In genomic region chr7:111537134-111537533, GRCh38 we compare ENCODE assay signal across 36 cellular contexts. TPM values are rescaled to one million over a fixed set of nuclear protein-coding genes. Genes with fewer than 3 reads are reported as not detected.
A peak's percentile ranks its signal among the peaks of the same experiment; 100 is the strongest.
DNase-seq lines count a peak whose midpoint lies in the region; ATAC-seq, FAIRE-seq and TF ChIP-seq lines count a peak whose summit lies in the region.
"Had no signal": no experiment of that assay in that cellular context is flagged by ENCODE, and none has a peak within 500 bp of the region (broad histone marks: within the 10 kb centered on the region; RNA-seq: fewer than 3 reads in every experiment).

No MANE protein-coding gene starts in this region.

- H3K4me3 Mint-ChIP-seq in GM23338: no peak overlapping the region
- H3K4me3 Mint-ChIP-seq: B cell; CD14-positive monocyte; CD4-positive, alpha-beta memory T cell; CD4-positive, alpha-beta T cell; CD4-positive, CD25-positive, alpha-beta regulatory T cell; CD8-positive, alpha-beta memory T cell; CD8-positive, alpha-beta T cell had no signal

- H3K4me3 ChIP-seq in liver (ENCODE audit: low read depth in 1 of 3, low read length in 3 of 3) (no peak overlapping the region), HepG2 (replicated peaks in 1 of 3; ENCODE audit: insufficient read depth in 1 of 3, low read depth in 2 of 3, low read length in 3 of 3) (no peak overlapping the region), right lobe of liver (no peak overlapping the region), small intestine (ENCODE audit: low read depth in 1 of 2, low read length in 2 of 2) (no peak overlapping the region), GM23338 (no peak overlapping the region)
- H3K4me3 ChIP-seq: A549; BLaER1; BLaER1 treated with 17β-estradiol and CSF1 and Interleukin-3, amounts not matched to agents 10 nM and 100 nM had no signal

- no peak for TF ChIP-seq EP300 in HepG2 (IDR thresholded peaks at IDR 0.05; ENCODE audit: low read depth in 2 of 2, low read length in 2 of 2)
- no peak for TF ChIP-seq EP300 in HepG2 (CRISPR knock-in tag; IDR thresholded peaks at IDR 0.05; ENCODE audit: borderline replicate concordance)

- H3K27ac Mint-ChIP-seq in GM23338: no peak overlapping the region
- H3K27ac Mint-ChIP-seq: B cell; CD4-positive, alpha-beta T cell; CD4-positive, CD25-positive, alpha-beta regulatory T cell; CD8-positive, alpha-beta memory T cell had no signal

- CTCF ChIA-PET in HepG2 (lab: Yijun Ruan, JAX; ENCODE audit: low intra/inter-chr PET ratio, low total read pairs): no interaction called here

- H3K27ac ChIP-seq in liver (ENCODE audit: low read depth in 1 of 2, low read length in 2 of 2) (no peak overlapping the region), HepG2 (ENCODE audit: extremely low read length, insufficient read depth, low read length) (no peak overlapping the region), right lobe of liver (no peak overlapping the region), small intestine (ENCODE audit: low read depth in 1 of 2, low read length in 1 of 2) (no peak overlapping the region), GM23338 (ENCODE audit: low read depth) (no peak overlapping the region)
- H3K27ac ChIP-seq: 22Rv1; A549; BLaER1; BLaER1 treated with 17β-estradiol and CSF1 and Interleukin-3, amounts not matched to agents 10 nM and 100 nM; C4-2B had no signal

- no peaks in the 10 kb centered on the region for H3F3A ChIP-seq in GM23338 (replicated peaks; ENCODE audit: low read depth)

- no peak for ATAC-seq in HepG2
- ATAC-seq in left lobe of liver: peak; percentile 64
- ATAC-seq in right lobe of liver: peak in 3 of 4 donors; percentile 53 to 60 (median 54)
- ATAC-seq in GM23338: no peak
- ATAC-seq in HG03521 (IDR thresholded peaks at IDR 0.05; ENCODE audit: unreplicated experiment): no peak
- ATAC-seq: A549; CD8-positive, alpha-beta T cell had no signal

- H3K27me3 Mint-ChIP-seq in GM23338 (ENCODE audit: insufficient read depth, low read depth, poor library complexity): no peaks in the 10 kb centered on the region
- H3K27me3 Mint-ChIP-seq: B cell; CD4-positive, alpha-beta memory T cell; CD4-positive, alpha-beta T cell; CD4-positive, CD25-positive, alpha-beta regulatory T cell; CD8-positive, alpha-beta memory T cell had no signal

- H3K9me2 ChIP-seq in GM23338 (ENCODE audit: insufficient read depth): no peaks in the 10 kb centered on the region

- in situ Hi-C loops in HepG2 (cut with HindIII; ENCODE audit: extremely low pct_ligation_motif_present, low pct_unique_long_range_greater_than_20kb): no loop called here

- TF ChIP-seq POLR2A in HepG2 (IDR thresholded peaks at IDR 0.05; ENCODE audit: insufficient read depth in 1 of 2, low read depth in 2 of 2, low read length in 2 of 2) (no peak), right lobe of liver (IDR thresholded peaks at IDR 0.05) (no peak)

- no peaks in the 10 kb centered on the region for H3K27me3 ChIP-seq in liver (ENCODE audit: control insufficient read depth in 4 of 4, insufficient read depth in 4 of 4, low read length in 3 of 4)
- no peaks in the 10 kb centered on the region for H3K27me3 ChIP-seq in HepG2 (ENCODE audit: control insufficient read depth in 1 of 2, insufficient read depth in 2 of 2, low read length in 2 of 2)
- no peaks in the 10 kb centered on the region for H3K27me3 ChIP-seq in right lobe of liver
- H3K27me3 ChIP-seq in small intestine (ENCODE audit: control insufficient read depth in 2 of 2, insufficient read depth in 2 of 2, low read length in 2 of 2): no peaks in the 10 kb centered on the region
- H3K27me3 ChIP-seq in GM23338 (ENCODE audit: insufficient read depth): no peaks in the 10 kb centered on the region
- H3K27me3 ChIP-seq: BE2C; BLaER1; BLaER1 treated with 17β-estradiol and CSF1 and Interleukin-3, amounts not matched to agents 10 nM and 100 nM had no signal

- DNase-seq in HepG2 (ENCODE audit: low spot score): no peak
- DNase-seq in left lobe of liver (ENCODE audit: low spot score): no peak
- no peak for DNase-seq in right lobe of liver
- peak; percentile 8 for DNase-seq in small intestine
- no peak for DNase-seq in hippocampal formation (lab: John Stamatoyannopoulos, UW)
- no peak for DNase-seq in GM23338 (ENCODE audit: low spot score)
- DNase-seq: 8988T; ACHN; AML-193; BE2C; C1 segment of cervical spinal cord; Caco-2; Calu3; CD4-positive, alpha-beta memory T cell; CD4-positive, alpha-beta T cell; CD4-positive, CD25-positive, alpha-beta regulatory T cell; CD8-positive, alpha-beta memory T cell; CD8-positive, alpha-beta T cell; COR-L47; DMS 273 treated with DMSO at 0.1 percent for 48 hours; DMS153; DMS53; DMS79; DMS79 treated with DMSO at 0.1 percent for 48 hours; DND-41; EL had no signal

- TF ChIP-seq RAD21 in liver (IDR thresholded peaks at IDR 0.05) (no peak), HepG2 (CRISPR knock-in tag; IDR thresholded peaks at IDR 0.05) (no peak)

- H3K79me2 ChIP-seq in HepG2 (ENCODE audit: insufficient read depth, low read length): no peaks in the 10 kb centered on the region
- no peaks in the 10 kb centered on the region for H3K79me2 ChIP-seq in GM23338 (replicated peaks; ENCODE audit: insufficient read depth)

- POLR2A ChIA-PET in HepG2 (lab: Yijun Ruan, JAX): no interaction called here

- no peaks in the 10 kb centered on the region for H3K9me3 ChIP-seq in liver (ENCODE audit: control insufficient read depth in 4 of 4, low read length in 3 of 4)
- no peaks in the 10 kb centered on the region for H3K9me3 ChIP-seq in HepG2 (ENCODE audit: low read length)
- no peaks in the 10 kb centered on the region for H3K9me3 ChIP-seq in right lobe of liver
- no peaks in the 10 kb centered on the region for H3K9me3 ChIP-seq in small intestine (ENCODE audit: control insufficient read depth, low read depth)
- H3K9me3 ChIP-seq: A549; BE2C; BLaER1; BLaER1 treated with 17β-estradiol and CSF1 and Interleukin-3, amounts not matched to agents 10 nM and 100 nM; Caco-2 had no signal

- H2AFZ ChIP-seq in HepG2 (ENCODE audit: low read length) (no peak overlapping the region), GM23338 (no peak overlapping the region)

- 26% methylated on average over 1 of the region's 1 CpG for WGBS in liver
- WGBS in HepG2 (ENCODE audit: low lambda C conversion rate): 57% methylated on average over 1 of the region's 1 CpG
- whole genome bisulfite sequencing in right lobe of liver (ENCODE audit: insufficient coverage, low coverage, low lambda C conversion rate, missing lambda C conversion rate): 22% methylated on average over 1 of the region's 1 CpG
- 78 to 85% (median 84%) methylated on average over 1 of the region's 1 CpG for WGBS in small intestine, 3 donors

- TF ChIP-seq CTCF in liver (IDR thresholded peaks at IDR 0.05; ENCODE audit: low read depth, low read length, missing input control) (no peak), HepG2 (CRISPR knock-in tag; IDR thresholded peaks at IDR 0.05) (no peak), right lobe of liver (IDR thresholded peaks at IDR 0.05) (no peak), GM23338 (conservative IDR thresholded peaks at IDR 0.05; ENCODE audit: low read depth in 2 of 2) (no peak)

- H4K20me1 ChIP-seq in HepG2 (ENCODE audit: insufficient read depth, low read length) (no peaks in the 10 kb centered on the region), GM23338 (replicated peaks; ENCODE audit: insufficient read depth) (no peaks in the 10 kb centered on the region; the same call in 1 of the 2 replicates)
- H4K20me1 ChIP-seq: BLaER1; BLaER1 treated with 17β-estradiol and CSF1 and Interleukin-3, amounts not matched to agents 10 nM and 100 nM had no signal

- H3K9ac ChIP-seq in liver (ENCODE audit: low read depth in 1 of 2, low read length in 2 of 2) (no peak overlapping the region), HepG2 (ENCODE audit: insufficient read depth, low read depth, low read length) (no peak overlapping the region)
- H3K9ac ChIP-seq: BLaER1; BLaER1 treated with 17β-estradiol and CSF1 and Interleukin-3, amounts not matched to agents 10 nM and 100 nM had no signal

- H3K36me3 Mint-ChIP-seq in GM23338 (ENCODE audit: low read depth): no peaks in the 10 kb centered on the region; the same call in 2 of the 3 replicates

- BruUV-seq in HepG2 (replicated peaks; lab: Mats Ljungman, UMichigan): no TSS peak

- intact Hi-C loops in HepG2 (cut with micrococcal nuclease; ENCODE audit: unreplicated experiment) (no loop called here), right lobe of liver (cut with DNase I) (no loop called here)

- no peak overlapping the region for H3K4me2 ChIP-seq in HepG2 (ENCODE audit: low read depth, low read length)
- no peak overlapping the region for H3K4me2 ChIP-seq in GM23338
- H3K4me2 ChIP-seq: A549; BLaER1; BLaER1 treated with 17β-estradiol and CSF1 and Interleukin-3, amounts not matched to agents 10 nM and 100 nM had no signal

- H3K4me1 ChIP-seq in liver (ENCODE audit: control insufficient read depth in 4 of 4, insufficient read depth in 4 of 4, low read length in 3 of 4) (peaks cover 0 to 18% (median 5%) of the 10 kb centered on the region in 4 donors), HepG2 (ENCODE audit: insufficient read depth, low read length) (peaks cover 9% of the 10 kb centered on the region; the same call in 1 of the 2 replicates), right lobe of liver (peaks cover 0 to 12% (median 1%) of the 10 kb centered on the region in 4 donors), small intestine (ENCODE audit: control insufficient read depth in 2 of 2, insufficient read depth in 1 of 2, low read depth in 1 of 2, low read length in 1 of 2) (no peaks in the 10 kb centered on the region), GM23338 (ENCODE audit: insufficient read depth) (peaks cover 5% of the 10 kb centered on the region; the same call in 1 of the 2 replicates)
- H3K4me1 ChIP-seq: Caco-2 had no signal

- peaks cover 10% of the 10 kb centered on the region; the same call in 2 of the 3 replicates for H3K4me1 Mint-ChIP-seq in GM23338

- H3K36me3 ChIP-seq in liver (ENCODE audit: control insufficient read depth in 4 of 4, insufficient read depth in 3 of 4, low read depth in 1 of 4, low read length in 3 of 4): no peaks in the 10 kb centered on the region
- no peaks in the 10 kb centered on the region for H3K36me3 ChIP-seq in HepG2 (replicated peaks in 1 of 2; ENCODE audit: control insufficient read depth in 1 of 2, insufficient read depth in 2 of 2, low read length in 2 of 2)
- H3K36me3 ChIP-seq in right lobe of liver: no peaks in the 10 kb centered on the region
- no peaks in the 10 kb centered on the region for H3K36me3 ChIP-seq in small intestine (ENCODE audit: control insufficient read depth in 2 of 2, insufficient read depth in 2 of 2, low read length in 2 of 2)
- no peaks in the 10 kb centered on the region for H3K36me3 ChIP-seq in GM23338 (ENCODE audit: insufficient read depth)
- H3K36me3 ChIP-seq: BE2C had no signal

- H3K9me3 Mint-ChIP-seq in GM23338: no peaks in the 10 kb centered on the region
- H3K9me3 Mint-ChIP-seq: CD4-positive, alpha-beta memory T cell; CD4-positive, alpha-beta T cell; CD4-positive, CD25-positive, alpha-beta regulatory T cell; CD8-positive, alpha-beta memory T cell; CD8-positive, alpha-beta T cell had no signal

- FAIRE-seq in HepG2 (lab: Jason Lieb, UNC) (no peak), small intestine (lab: Jason Lieb, UNC) (no peak)
- FAIRE-seq: A549, D721Med had no signal

RNA-seq across cellular contexts. Expression of gene IMMP2L, which starts 25.2 kb away (rescaled TPM):
- total RNA-seq in liver (1 to 10 TPM; 7.3 to 9.6 TPM), HepG2 (2016; rRNA removed; fragmentation: Illumina TruSeq; extraction: Trizol) (11.3 and 16.9 TPM in 2 replicates), left lobe of liver (13.8 TPM), right lobe of liver (10 to 100 TPM; 14.2 to 25.3 (median 19.7) TPM)
- polyA plus RNA-seq in liver (10 to 100 TPM; 15.2 to 21.1 TPM), HepG2 (2011; rRNA removed) (7.8 and 8.3 TPM in 2 replicates), small intestine (10 to 100 TPM; 10.5 to 15.7 (median 12.5) TPM), GM23338 (2016; fragmentation: Nextera tagmentation; extraction: Ambion mirVana) (14.0 and 17.3 TPM in 2 replicates)
- 10.8 and 11.0 TPM in 2 replicates for total RNA-seq in HepG2 (2016; cell fraction: cytosol; rRNA removed; fragmentation: Illumina TruSeq; extraction: Trizol; ENCODE audit: low read depth)
- total RNA-seq in HepG2 (2016; cell fraction: insoluble cytoplasmic fraction; rRNA removed; fragmentation: Illumina TruSeq; extraction: Trizol): 12.0 and 12.3 TPM in 2 replicates
- 4.6 and 8.0 TPM in 2 replicates for total RNA-seq in HepG2 (2016; cell fraction: membrane; rRNA removed; fragmentation: Illumina TruSeq; extraction: Trizol)
- 29.5 and 34.2 TPM in 2 replicates for total RNA-seq in HepG2 (2016; cell fraction: nucleus; rRNA removed; fragmentation: Illumina TruSeq; extraction: Trizol)
- 4.7 and 8.3 TPM in 2 replicates for polyA plus RNA-seq in HepG2 (2011; cell fraction: cytosol; rRNA removed)
- polyA plus RNA-seq in HepG2 (2011; cell fraction: nucleus; rRNA removed): 10.6 and 17.1 TPM in 2 replicates
- polyA plus RNA-seq in HepG2 (2012): 14.0 and 16.2 TPM in 2 replicates
- polyA plus RNA-seq in HepG2 (2016; cell fraction: cytosol; fragmentation: Illumina TruSeq; extraction: Trizol; ENCODE audit: low read depth): 2.4 and 3.2 TPM in 2 replicates
- 10.8 and 12.7 TPM in 2 replicates for polyA plus RNA-seq in HepG2 (2016; cell fraction: insoluble cytoplasmic fraction; fragmentation: Illumina TruSeq; extraction: Trizol; ENCODE audit: low read depth)
- polyA plus RNA-seq in HepG2 (2016; cell fraction: membrane; fragmentation: Illumina TruSeq; extraction: Trizol; ENCODE audit: low read depth): 3.7 and 4.0 TPM in 2 replicates
- polyA plus RNA-seq in HepG2 (2016; cell fraction: nucleus; fragmentation: Illumina TruSeq; extraction: Trizol; ENCODE audit: insufficient read depth, low read depth): 11.0 and 12.2 TPM in 2 replicates
- polyA minus RNA-seq in HepG2 (2011; rRNA and poly(A)+ RNA removed; ENCODE audit: low replicate concordance): 9.3 and 13.7 TPM in 2 replicates
- 2.2 and 5.3 TPM in 2 replicates for polyA minus RNA-seq in HepG2 (2011; cell fraction: cytosol; rRNA and poly(A)+ RNA removed)
- polyA minus RNA-seq in HepG2 (2011; cell fraction: nucleus; rRNA and poly(A)+ RNA removed): 67.0 and 76.2 TPM in 2 replicates
- total RNA-seq in GM23338 (2014; rRNA removed; shearing (Covaris generic)): 7.3 and 7.7 TPM in 2 replicates

Comparison
In these comparisons a context has a peak if more than half of its experiments do, and no peak if none do; other contexts are left out.
1. ATAC-seq: peak in left lobe of liver (single experiment) and right lobe of liver (3 of 4); none in HepG2 (single experiment), GM23338 (single experiment) and HG03521 (single experiment).